In genomic region chr9:114361542-114361941, GRCh38 we compare ENCODE assay signal across 1 cellular context.
TF ChIP-seq lines count a peak whose summit lies in the region.

No MANE protein-coding gene starts in this region.

TF ChIP-seq in WTC11, 78 proteins besides CTCF, POLR2A, EP300 and RAD21 (continued from another document):
- no peak for TF ChIP-seq USF2 (CRISPR knock-in tag; IDR thresholded peaks at IDR 0.05)
- TF ChIP-seq AFF4 (CRISPR knock-in tag; IDR thresholded peaks at IDR 0.05; ENCODE audit: borderline replicate concordance), result no peak
- no peak for TF ChIP-seq ELF4 (CRISPR knock-in tag; IDR thresholded peaks at IDR 0.05; ENCODE audit: low read depth)
- no peak for TF ChIP-seq TEAD4 (CRISPR knock-in tag; IDR thresholded peaks at IDR 0.05)
- TF ChIP-seq NFATC4 (CRISPR knock-in tag; IDR thresholded peaks at IDR 0.05), result no peak
- TF ChIP-seq, protein P1, sequence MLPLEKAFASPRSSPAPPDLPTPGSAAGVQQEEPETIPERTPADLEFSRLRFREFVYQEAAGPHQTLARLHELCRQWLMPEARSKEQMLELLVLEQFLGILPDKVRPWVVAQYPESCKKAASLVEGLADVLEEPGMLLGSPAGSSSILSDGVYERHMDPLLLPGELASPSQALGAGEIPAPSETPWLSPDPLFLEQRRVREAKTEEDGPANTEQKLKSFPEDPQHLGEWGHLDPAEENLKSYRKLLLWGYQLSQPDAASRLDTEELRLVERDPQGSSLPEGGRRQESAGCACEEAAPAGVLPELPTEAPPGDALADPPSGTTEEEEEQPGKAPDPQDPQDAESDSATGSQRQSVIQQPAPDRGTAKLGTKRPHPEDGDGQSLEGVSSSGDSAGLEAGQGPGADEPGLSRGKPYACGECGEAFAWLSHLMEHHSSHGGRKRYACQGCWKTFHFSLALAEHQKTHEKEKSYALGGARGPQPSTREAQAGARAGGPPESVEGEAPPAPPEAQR (CRISPR knock-in tag; IDR thresholded peaks at IDR 0.05), result no peak
- TF ChIP-seq, protein P2, sequence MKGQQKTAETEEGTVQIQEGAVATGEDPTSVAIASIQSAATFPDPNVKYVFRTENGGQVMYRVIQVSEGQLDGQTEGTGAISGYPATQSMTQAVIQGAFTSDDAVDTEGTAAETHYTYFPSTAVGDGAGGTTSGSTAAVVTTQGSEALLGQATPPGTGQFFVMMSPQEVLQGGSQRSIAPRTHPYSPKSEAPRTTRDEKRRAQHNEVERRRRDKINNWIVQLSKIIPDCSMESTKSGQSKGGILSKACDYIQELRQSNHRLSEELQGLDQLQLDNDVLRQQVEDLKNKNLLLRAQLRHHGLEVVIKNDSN (CRISPR knock-in tag; IDR thresholded peaks at IDR 0.05), result no peak
- no peak for TF ChIP-seq SP1 (CRISPR knock-in tag; conservative IDR thresholded peaks at IDR 0.05)
- no peak for TF ChIP-seq ZNF121 (CRISPR knock-in tag; IDR thresholded peaks at IDR 0.05)
- no peak for TF ChIP-seq GABPB1 (CRISPR knock-in tag; IDR thresholded peaks at IDR 0.05)
